13 cellular contexts compared by ENCODE assay signal in genomic region chr5:92916036-92916435, GRCh38.
DNase-seq lines count a peak whose midpoint lies in the region; ATAC-seq and TF ChIP-seq lines count a peak whose summit lies in the region.
"Had no signal": no experiment of that assay in that cellular context is flagged by ENCODE, and none has a peak within 500 bp of the region (broad histone marks: within the 10 kb centered on the region; RNA-seq: fewer than 3 reads in every experiment).

No MANE protein-coding gene starts in this region.

- 84 to 86% methylated on average over 3 of the region's 3 CpGs for WGBS in gastroesophageal sphincter (ENCODE audit: low coverage in 1 of 2), 2 donors

- no peaks in the 10 kb centered on the region for H3K9me3 ChIP-seq in gastroesophageal sphincter

- no peak overlapping the region for H3K27ac ChIP-seq in gastroesophageal sphincter

- TF ChIP-seq POLR2A in erythroblast (IDR thresholded peaks at IDR 0.05; ENCODE audit: low read length) (no peak), gastroesophageal sphincter (IDR thresholded peaks at IDR 0.05) (no peak)

- no peaks in the 10 kb centered on the region for H3K36me3 ChIP-seq in gastroesophageal sphincter

- ATAC-seq in HG03439 (IDR thresholded peaks at IDR 0.05; ENCODE audit: unreplicated experiment) (no peak), gastroesophageal sphincter (no peak)

- no peak overlapping the region for H3K4me3 ChIP-seq in choroid plexus epithelial cell (ENCODE audit: low read depth, low read length)
- H3K4me3 ChIP-seq in gastroesophageal sphincter, result no peak overlapping the region
- H3K4me3 ChIP-seq: lung had no signal

- TF ChIP-seq EP300 in gastroesophageal sphincter (IDR thresholded peaks at IDR 0.05), result no peak

- no peaks in the 10 kb centered on the region for H3K27me3 ChIP-seq in gastroesophageal sphincter

- H3K4me1 ChIP-seq in gastroesophageal sphincter, result no peaks in the 10 kb centered on the region

- peak; percentile 48 for TF ChIP-seq CTCF in choroid plexus epithelial cell (conservative IDR thresholded peaks at IDR 0.05; ENCODE audit: low read depth, low read length)
- no peak for TF ChIP-seq CTCF in gastroesophageal sphincter (IDR thresholded peaks at IDR 0.05)

- peak; percentile 7 for DNase-seq in AG08396 (ENCODE audit: low spot score)
- DNase-seq in LHCN-M2 (ENCODE audit: low read depth), result peak; percentile 66
- peak; percentile 82 for DNase-seq in choroid plexus epithelial cell (ENCODE audit: low read depth)
- DNase-seq in lung microvascular endothelial cell (ENCODE audit: low read depth in 2 of 2), result peak; percentile 4 to 43
- no peak for DNase-seq in erythroblast (lab: John Stamatoyannopoulos, UW)
- DNase-seq in cerebellar nuclear complex (lab: John Stamatoyannopoulos, UW), result no peak
- DNase-seq: activated CD8-positive, alpha-beta memory T cell treated with anti-CD3 and anti-CD28 coated beads, Interleukin-2, amount 50 U/mL, for 48 hours; anterior cingulate cortex; CD4-positive, alpha-beta T cell; right cardiac atrium had no signal

Comparison
In these comparisons a context has a peak if more than half of its experiments do, and no peak if none do; other contexts are left out.
1. DNase-seq: peak in AG08396 (single experiment), LHCN-M2 (single experiment), choroid plexus epithelial cell (single experiment) and lung microvascular endothelial cell (2 of 2); none in erythroblast (0 of 2) and cerebellar nuclear complex (0 of 2).